Comparison of ENCODE assay signal across 12 cellular contexts in the genomic region with DNA sequence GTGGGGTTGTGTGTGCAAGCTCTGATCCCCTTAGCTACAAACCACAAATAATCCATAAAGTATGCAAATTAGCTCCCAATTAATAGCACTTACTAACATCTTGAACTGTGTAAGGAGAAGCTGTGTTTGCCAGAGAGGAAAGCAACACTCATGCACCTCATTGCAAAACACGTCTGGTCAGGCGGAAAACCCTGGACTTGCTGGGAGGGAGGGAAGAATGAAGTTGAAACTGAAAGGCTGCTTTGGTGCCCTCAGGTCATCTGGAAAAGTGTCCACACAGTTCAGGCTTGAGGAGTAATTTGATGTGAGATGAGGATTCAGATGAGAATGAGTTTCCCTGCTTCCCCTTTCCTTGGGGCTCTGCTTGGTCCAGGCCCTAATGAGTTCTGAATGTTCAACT.
A peak's percentile ranks its signal among the peaks of the same experiment; 100 is the strongest.
DNase-seq lines count a peak whose midpoint lies in the region; ATAC-seq, FAIRE-seq and TF ChIP-seq lines count a peak whose summit lies in the region.
"Had no signal": no experiment of that assay in that cellular context is flagged by ENCODE, and none has a peak within 500 bp of the region (broad histone marks: within the 10 kb centered on the region; RNA-seq: fewer than 3 reads in every experiment).

No MANE protein-coding gene starts in this region.

- intact Hi-C loops in esophagus muscularis mucosa (cut with DNase I) = no loop called here

- H3K9me3 ChIP-seq in esophagus muscularis mucosa (peaks cover 0 to under 1% (median 0%) of the 10 kb centered on the region in 4 donors), osteoblast (ENCODE audit: low read depth, low read length) (no peaks in the 10 kb centered on the region)

- no peak for FAIRE-seq in RCC 7860 (lab: Jason Lieb, UNC)

- H3K4me3 ChIP-seq in esophagus muscularis mucosa (no peak overlapping the region), osteoblast (ENCODE audit: insufficient read depth, low read length) (peak overlapping the region; percentile 49)

- no peak overlapping the region for H3K27ac ChIP-seq in esophagus muscularis mucosa (replicated peaks in 1 of 4)
- H3K27ac ChIP-seq in osteoblast (ENCODE audit: low read depth, low read length) = peak overlapping the region; percentile 98

- DNase-seq in AG20443 (ENCODE audit: low spot score) (peak; percentile 83), RCC 7860 (ENCODE audit: low spot score) (peak; percentile 36), esophagus muscularis mucosa (ENCODE audit: extremely low spot score) (peak; percentile 75), osteoblast (ENCODE audit: insufficient read length, low spot score, missing footprints) (no peak), NCI-H526 treated with DMSO at 0.1 percent for 48 hours (lab: John Stamatoyannopoulos, UW) (no peak)
- DNase-seq in activated CD4-positive, alpha-beta T cell treated with anti-CD3 and anti-CD28 coated beads for 4 hours = no peak
- DNase-seq: activated gamma-delta T cell; CD8-positive, alpha-beta memory T cell; naive thymus-derived CD4-positive, alpha-beta T cell; NCI-H774 had no signal

- H4K20me1 ChIP-seq in osteoblast (ENCODE audit: insufficient read depth, low read length) = no peaks in the 10 kb centered on the region

- peak overlapping the region; percentile 89 for H3K4me2 ChIP-seq in osteoblast (ENCODE audit: insufficient read depth, low read length)

- H2AFZ ChIP-seq in osteoblast (ENCODE audit: low read length) = peak overlapping the region; percentile 84

- no peak for TF ChIP-seq EP300 in esophagus muscularis mucosa (IDR thresholded peaks at IDR 0.05)

- ATAC-seq in HG02798 (IDR thresholded peaks at IDR 0.05; ENCODE audit: poor library complexity, unreplicated experiment) (no peak), GM21390 (IDR thresholded peaks at IDR 0.05; ENCODE audit: unreplicated experiment) (no peak)
- ATAC-seq: naive thymus-derived CD4-positive, alpha-beta T cell had no signal

- H3K4me1 ChIP-seq in esophagus muscularis mucosa (no peaks in the 10 kb centered on the region), osteoblast (ENCODE audit: insufficient read depth, low read length) (peaks cover 25% of the 10 kb centered on the region)

- H3K36me3 ChIP-seq in esophagus muscularis mucosa (no peaks in the 10 kb centered on the region), osteoblast (ENCODE audit: insufficient read depth, low read length) (no peaks in the 10 kb centered on the region)

- TF ChIP-seq POLR2A in esophagus muscularis mucosa (IDR thresholded peaks at IDR 0.05; ENCODE audit: low read depth) = no peak

- WGBS in esophagus muscularis mucosa = 78% methylated on average over 2 of the region's 2 CpGs

- no peaks in the 10 kb centered on the region for H3K79me2 ChIP-seq in osteoblast (ENCODE audit: insufficient read depth, low read length)

- TF ChIP-seq CTCF in esophagus muscularis mucosa (IDR thresholded peaks at IDR 0.05) (no peak), osteoblast (IDR thresholded peaks at IDR 0.05; ENCODE audit: extremely low read depth, low read depth, low read length) (no peak)

- H3K27me3 ChIP-seq in esophagus muscularis mucosa = no peaks in the 10 kb centered on the region
- no peaks in the 10 kb centered on the region for H3K27me3 ChIP-seq in osteoblast (ENCODE audit: insufficient read depth, low read length)

Comparison
In these comparisons a context has a peak if more than half of its experiments do, and no peak if none do; other contexts are left out.
1. DNase-seq: peak in AG20443 (single experiment), RCC 7860 (single experiment) and esophagus muscularis mucosa (single experiment); none in osteoblast (single experiment), NCI-H526 treated with DMSO at 0.1 percent for 48 hours (single experiment) and activated CD4-positive, alpha-beta T cell treated with anti-CD3 and anti-CD28 coated beads for 4 hours (0 of 2).